ENCODE assay signal across 8 cellular contexts in genomic region chr19:19628499-19629134, GRCh38. TPM values are rescaled to one million over a fixed set of nuclear protein-coding genes. Genes with fewer than 3 reads are reported as not detected.
DNase-seq lines count a peak whose midpoint lies in the region; TF ChIP-seq lines count a peak whose summit lies in the region.

No MANE protein-coding gene starts in this region.

- H3K4me1 ChIP-seq in BE2C = no peaks in the 10 kb centered on the region

- peak overlapping the region; percentile 14 for H2AFZ ChIP-seq in neural cell (ENCODE audit: low read depth, low read length)

- DNase-seq in SIG-M5 treated with dmso at 0.1 percent for 504 hours (lab: John Stamatoyannopoulos, UW; ENCODE audit: unreplicated experiment) = peak; percentile 71
- no peak for DNase-seq in SIG-M5 (lab: John Stamatoyannopoulos, UW)
- peak; percentile 57 for DNase-seq in NCI-H1694 treated with DMSO at 0.1 percent for 48 hours (lab: John Stamatoyannopoulos, UW)
- DNase-seq in activated CD8-positive, alpha-beta memory T cell treated with anti-CD3 and anti-CD28 coated beads for 48 hours (ENCODE audit: low read depth in 2 of 3, low spot score in 2 of 3) = peak; percentile 36 to 41 (median 37)
- DNase-seq in epithelial cell of prostate (ENCODE audit: low read depth, low spot score) = peak; percentile 69
- no peak for DNase-seq in BE2C
- no peak for DNase-seq in cerebellum (ENCODE audit: low spot score)

- no peak for TF ChIP-seq RAD21 in neural cell (conservative IDR thresholded peaks at IDR 0.05)

- H3K36me3 ChIP-seq in neural cell (ENCODE audit: insufficient read depth, low read length) (peaks cover 5% of the 10 kb centered on the region), BE2C (no peaks in the 10 kb centered on the region)

- no peaks in the 10 kb centered on the region for H3K9me3 ChIP-seq in neural cell (ENCODE audit: low read length)
- H3K9me3 ChIP-seq in BE2C = no peaks in the 10 kb centered on the region; the same call in 1 of the 2 replicates

- no peaks in the 10 kb centered on the region for H3F3A ChIP-seq in neural cell (ENCODE audit: insufficient read depth, low read length, poor library complexity, severe bottlenecking)

- H3K4me3 ChIP-seq in neural cell (ENCODE audit: low read length) = peak overlapping the region; percentile 71
- H3K4me3 ChIP-seq in BE2C (ENCODE audit: low read depth, low read length) = no peak overlapping the region

- no peaks in the 10 kb centered on the region for H3K79me2 ChIP-seq in neural cell (replicated peaks; ENCODE audit: insufficient read depth, low read length)

- H3K9ac ChIP-seq in neural cell (ENCODE audit: low read length) = peak overlapping the region; percentile 67

- no peak overlapping the region for H3K4me2 ChIP-seq in neural cell (ENCODE audit: low read length)

- TF ChIP-seq CTCF in neural cell (IDR thresholded peaks at IDR 0.05; ENCODE audit: poor library complexity, severe bottlenecking) = no peak
- no peak for TF ChIP-seq CTCF in BE2C (IDR thresholded peaks at IDR 0.05; ENCODE audit: low read depth, low read length)

- H3K27me3 ChIP-seq in neural cell (ENCODE audit: insufficient read depth, low read depth, low read length) (no peaks in the 10 kb centered on the region), BE2C (peaks cover 11% of the 10 kb centered on the region)

- H3K27ac ChIP-seq in epithelial cell of prostate (peak overlapping the region; percentile 88), neural cell (ENCODE audit: low read length) (no peak overlapping the region)

- H3K9me2 ChIP-seq in neural cell (ENCODE audit: insufficient read depth, low read length) = no peaks in the 10 kb centered on the region

- no peaks in the 10 kb centered on the region for H4K20me1 ChIP-seq in neural cell (ENCODE audit: insufficient read depth)

- no peak for TF ChIP-seq EP300 in neural cell (conservative IDR thresholded peaks at IDR 0.05; ENCODE audit: poor library complexity, severe bottlenecking)

TF ChIP-seq in neural cell, 6 proteins besides CTCF, POLR2A, EP300 and RAD21:
- no peak for TF ChIP-seq EZH2 (IDR thresholded peaks at IDR 0.05; ENCODE audit: borderline replicate concordance, insufficient read depth, low read length, poor library complexity, severe bottlenecking)
- peak; percentile 49 for TF ChIP-seq POLR2AphosphoS5 (IDR thresholded peaks at IDR 0.05)
- TF ChIP-seq, protein P1, sequence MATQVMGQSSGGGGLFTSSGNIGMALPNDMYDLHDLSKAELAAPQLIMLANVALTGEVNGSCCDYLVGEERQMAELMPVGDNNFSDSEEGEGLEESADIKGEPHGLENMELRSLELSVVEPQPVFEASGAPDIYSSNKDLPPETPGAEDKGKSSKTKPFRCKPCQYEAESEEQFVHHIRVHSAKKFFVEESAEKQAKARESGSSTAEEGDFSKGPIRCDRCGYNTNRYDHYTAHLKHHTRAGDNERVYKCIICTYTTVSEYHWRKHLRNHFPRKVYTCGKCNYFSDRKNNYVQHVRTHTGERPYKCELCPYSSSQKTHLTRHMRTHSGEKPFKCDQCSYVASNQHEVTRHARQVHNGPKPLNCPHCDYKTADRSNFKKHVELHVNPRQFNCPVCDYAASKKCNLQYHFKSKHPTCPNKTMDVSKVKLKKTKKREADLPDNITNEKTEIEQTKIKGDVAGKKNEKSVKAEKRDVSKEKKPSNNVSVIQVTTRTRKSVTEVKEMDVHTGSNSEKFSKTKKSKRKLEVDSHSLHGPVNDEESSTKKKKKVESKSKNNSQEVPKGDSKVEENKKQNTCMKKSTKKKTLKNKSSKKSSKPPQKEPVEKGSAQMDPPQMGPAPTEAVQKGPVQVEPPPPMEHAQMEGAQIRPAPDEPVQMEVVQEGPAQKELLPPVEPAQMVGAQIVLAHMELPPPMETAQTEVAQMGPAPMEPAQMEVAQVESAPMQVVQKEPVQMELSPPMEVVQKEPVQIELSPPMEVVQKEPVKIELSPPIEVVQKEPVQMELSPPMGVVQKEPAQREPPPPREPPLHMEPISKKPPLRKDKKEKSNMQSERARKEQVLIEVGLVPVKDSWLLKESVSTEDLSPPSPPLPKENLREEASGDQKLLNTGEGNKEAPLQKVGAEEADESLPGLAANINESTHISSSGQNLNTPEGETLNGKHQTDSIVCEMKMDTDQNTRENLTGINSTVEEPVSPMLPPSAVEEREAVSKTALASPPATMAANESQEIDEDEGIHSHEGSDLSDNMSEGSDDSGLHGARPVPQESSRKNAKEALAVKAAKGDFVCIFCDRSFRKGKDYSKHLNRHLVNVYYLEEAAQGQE (IDR thresholded peaks at IDR 0.05; ENCODE audit: borderline replicate concordance) = peak; percentile 37
TF ChIP-seq in neural cell: peak in this region for 2.

RNA-seq across cellular contexts. Expression of gene LPAR2, which starts 0.6 kb away (rescaled TPM):
- polyA plus RNA-seq in neural cell = 77.1 and 115 TPM in 2 replicates
- polyA minus RNA-seq in neural cell = 19.5 and 20.6 TPM in 2 replicates
- 2.1 TPM for polyA plus RNA-seq in BE2C (2012; ENCODE audit: insufficient read depth, insufficient read length, low read depth)
- total RNA-seq in cerebellum = 23.0 TPM

RNA-seq across cellular contexts. Expression of gene PBX4, which starts 10.1 kb away (rescaled TPM):
- polyA plus RNA-seq in neural cell = 7.5 and 8.1 TPM in 2 replicates
- 3.2 and 4.4 TPM in 2 replicates for polyA minus RNA-seq in neural cell
- 1.7 TPM for polyA plus RNA-seq in BE2C (2012; ENCODE audit: insufficient read depth, insufficient read length, low read depth)
- 13.3 TPM for total RNA-seq in cerebellum

RNA-seq across cellular contexts. Expression of gene GMIP, which starts 14.8 kb away (rescaled TPM):
- 18.4 and 31.2 TPM in 2 replicates for polyA plus RNA-seq in neural cell
- polyA minus RNA-seq in neural cell = 32.4 and 34.2 TPM in 2 replicates
- polyA plus RNA-seq in BE2C (2012; ENCODE audit: insufficient read depth, insufficient read length, low read depth) = 15.4 TPM
- total RNA-seq in cerebellum = 8.1 TPM

RNA-seq across cellular contexts. Expression of gene ATP13A1, which starts 34.9 kb away (rescaled TPM):
- polyA plus RNA-seq in neural cell = 51.6 and 63.5 TPM in 2 replicates
- 44.3 and 50.6 TPM in 2 replicates for polyA minus RNA-seq in neural cell
- polyA plus RNA-seq in BE2C (2012; ENCODE audit: insufficient read depth, insufficient read length, low read depth) = 185 TPM
- 28.1 TPM for total RNA-seq in cerebellum

RNA-seq across cellular contexts. Expression of gene ZNF101, which starts 40.0 kb away (rescaled TPM):
- 12.2 and 12.3 TPM in 2 replicates for polyA plus RNA-seq in neural cell
- 10.5 and 13.9 TPM in 2 replicates for polyA minus RNA-seq in neural cell
- 2.8 TPM for polyA plus RNA-seq in BE2C (2012; ENCODE audit: insufficient read depth, insufficient read length, low read depth)
- 9.1 TPM for total RNA-seq in cerebellum

Comparison
In these comparisons a context has a peak if more than half of its experiments do, and no peak if none do; other contexts are left out.
1. DNase-seq: peak in SIG-M5 treated with dmso at 0.1 percent for 504 hours (single experiment), NCI-H1694 treated with DMSO at 0.1 percent for 48 hours (single experiment), activated CD8-positive, alpha-beta memory T cell treated with anti-CD3 and anti-CD28 coated beads for 48 hours (3 of 3) and epithelial cell of prostate (single experiment); none in SIG-M5 (single experiment), BE2C (single experiment) and cerebellum (single experiment).